1 cellular context compared by ENCODE assay signal in genomic region chr20:32575805-32576204, GRCh38.
TF ChIP-seq lines count a peak whose summit lies in the region.

No MANE protein-coding gene starts in this region.

TF ChIP-seq in H1, 55 proteins besides CTCF, POLR2A, EP300 and RAD21:
- TF ChIP-seq RFX5 (IDR thresholded peaks at IDR 0.05; ENCODE audit: borderline replicate concordance, low read depth, low read length), result no peak
